9 cellular contexts compared by ENCODE assay signal in genomic region chr13:98508280-98509074, GRCh38.
DNase-seq lines count a peak whose midpoint lies in the region; ATAC-seq and TF ChIP-seq lines count a peak whose summit lies in the region.
"Had no signal": no experiment of that assay in that cellular context is flagged by ENCODE, and none has a peak within 500 bp of the region (broad histone marks: within the 10 kb centered on the region; RNA-seq: fewer than 3 reads in every experiment).

No MANE protein-coding gene starts in this region.

- no peak for DNase-seq in CD8-positive, alpha-beta T cell
- DNase-seq in NCI-H526 treated with DMSO at 0.1 percent for 48 hours (lab: John Stamatoyannopoulos, UW) (peak; percentile 38), dermis blood vessel endothelial cell (peak; percentile 66), neural progenitor cell (ENCODE audit: low spot score) (no peak), cerebellar nuclear complex (lab: John Stamatoyannopoulos, UW) (no peak), NCI-H1417 (lab: John Stamatoyannopoulos, UW) (no peak)
- no peak for DNase-seq in stimulated activated CD4-positive, alpha-beta T cell treated with anti-CD3 and anti-CD28 coated beads, Interleukin-1b, Interleukin-23, amount 100 ng/mL, for 48 hours
- DNase-seq: activated CD4-positive, CD25-positive, alpha-beta regulatory T cell treated with anti-CD3 and anti-CD28 coated beads, Interleukin-2, amount 50 U/mL, for 72 hours had no signal

- H3K4me1 Mint-ChIP-seq in CD8-positive, alpha-beta T cell (ENCODE audit: low read depth): peaks cover 84% of the 10 kb centered on the region
- peaks cover 49% of the 10 kb centered on the region for H3K4me1 Mint-ChIP-seq in neural progenitor cell

- H3K79me2 ChIP-seq in neural progenitor cell (ENCODE audit: low read depth): peaks cover 99% of the 10 kb centered on the region

- H3K36me3 Mint-ChIP-seq in CD8-positive, alpha-beta T cell: peaks cover 50% of the 10 kb centered on the region
- peaks cover 33% of the 10 kb centered on the region for H3K36me3 Mint-ChIP-seq in neural progenitor cell

- H3K27me3 ChIP-seq in CD8-positive, alpha-beta T cell (ENCODE audit: insufficient read depth, low read length): no peaks in the 10 kb centered on the region
- H3K27me3 ChIP-seq in neural progenitor cell: no peaks in the 10 kb centered on the region

- no peak overlapping the region for H2AFZ ChIP-seq in neural progenitor cell (replicated peaks)

- no peaks in the 10 kb centered on the region for H3K36me3 ChIP-seq in CD8-positive, alpha-beta T cell (ENCODE audit: insufficient read depth, low read length)
- no peaks in the 10 kb centered on the region for H3K36me3 ChIP-seq in neural progenitor cell

- intact Hi-C loops in CD8-positive, alpha-beta T cell (cut with DNase I, micrococcal nuclease): loop anchor here in 1 of 2 experiments (5.0 kb wide), 1 partner anchor 59 kb away; no protein-coding TSS in a partner anchor

- H3F3A ChIP-seq in neural progenitor cell (ENCODE audit: low read depth): peaks cover 27% of the 10 kb centered on the region

- H4K20me1 ChIP-seq in neural progenitor cell (ENCODE audit: low read depth): peaks cover 99% of the 10 kb centered on the region

- no peak overlapping the region for H3K4me3 Mint-ChIP-seq in CD8-positive, alpha-beta T cell
- H3K4me3 Mint-ChIP-seq in neural progenitor cell: no peak overlapping the region

- H3K4me3 ChIP-seq in CD8-positive, alpha-beta T cell (ENCODE audit: low read depth, low read length): no peak overlapping the region
- H3K4me3 ChIP-seq in neural progenitor cell: no peak overlapping the region

- ATAC-seq in CD8-positive, alpha-beta T cell: no peak
- no peak for ATAC-seq in HG03457 (IDR thresholded peaks at IDR 0.05; ENCODE audit: unreplicated experiment)

- no peaks in the 10 kb centered on the region for H3K9me3 ChIP-seq in CD8-positive, alpha-beta T cell (ENCODE audit: low read length)
- no peaks in the 10 kb centered on the region for H3K9me3 ChIP-seq in neural progenitor cell (ENCODE audit: low read depth)

- POLR2A ChIA-PET in CD8-positive, alpha-beta T cell (lab: Charles Lee): interaction anchor here (0.5 to 1.3 kb wide), 3 partner anchors 11 to 37 kb away, joined by 3 to 4 read pairs (median 3); no protein-coding TSS in a partner anchor

- CTCF ChIA-PET in CD8-positive, alpha-beta T cell (lab: Charles Lee): interaction anchor here (1.1 kb wide), 1 partner anchor 144 kb away, joined by 3 read pairs; no protein-coding TSS in a partner anchor

- H3K27ac Mint-ChIP-seq in CD8-positive, alpha-beta T cell: peak overlapping the region; percentile 55
- peak overlapping the region; percentile 50 for H3K27ac Mint-ChIP-seq in neural progenitor cell

- TF ChIP-seq CTCF in CD8-positive, alpha-beta T cell (IDR thresholded peaks at IDR 0.05): no peak
- TF ChIP-seq CTCF in neural progenitor cell (IDR thresholded peaks at IDR 0.05): no peak

- peak overlapping the region; percentile 20 for H3K4me2 ChIP-seq in neural progenitor cell

- H3K27ac ChIP-seq in CD8-positive, alpha-beta T cell (ENCODE audit: low read depth, low read length): no peak overlapping the region
- peak overlapping the region; percentile 63 for H3K27ac ChIP-seq in neural progenitor cell

- H3K27me3 Mint-ChIP-seq in CD8-positive, alpha-beta T cell (ENCODE audit: low read depth): no peaks in the 10 kb centered on the region
- H3K27me3 Mint-ChIP-seq in neural progenitor cell (ENCODE audit: insufficient read depth, low read depth): peaks cover 4% of the 10 kb centered on the region

- H3K9ac ChIP-seq in neural progenitor cell: no peak overlapping the region

- no peaks in the 10 kb centered on the region for H3K9me3 Mint-ChIP-seq in CD8-positive, alpha-beta T cell
- H3K9me3 Mint-ChIP-seq in neural progenitor cell: no peaks in the 10 kb centered on the region

- H3K4me1 ChIP-seq in CD8-positive, alpha-beta T cell (ENCODE audit: insufficient read depth, low read length): peaks cover 42% of the 10 kb centered on the region
- H3K4me1 ChIP-seq in neural progenitor cell: peaks cover 37% of the 10 kb centered on the region

Comparison
In these comparisons a context has a peak if more than half of its experiments do, and no peak if none do; other contexts are left out.
1. DNase-seq: peak in NCI-H526 treated with DMSO at 0.1 percent for 48 hours (single experiment) and dermis blood vessel endothelial cell (single experiment); none in CD8-positive, alpha-beta T cell (0 of 7), neural progenitor cell (single experiment), cerebellar nuclear complex (0 of 2), stimulated activated CD4-positive, alpha-beta T cell treated with anti-CD3 and anti-CD28 coated beads, Interleukin-1b, Interleukin-23, amount 100 ng/mL, for 48 hours (single experiment) and NCI-H1417 (0 of 3).